Comparison of ENCODE assay signal across 21 cellular contexts in the genomic region with DNA sequence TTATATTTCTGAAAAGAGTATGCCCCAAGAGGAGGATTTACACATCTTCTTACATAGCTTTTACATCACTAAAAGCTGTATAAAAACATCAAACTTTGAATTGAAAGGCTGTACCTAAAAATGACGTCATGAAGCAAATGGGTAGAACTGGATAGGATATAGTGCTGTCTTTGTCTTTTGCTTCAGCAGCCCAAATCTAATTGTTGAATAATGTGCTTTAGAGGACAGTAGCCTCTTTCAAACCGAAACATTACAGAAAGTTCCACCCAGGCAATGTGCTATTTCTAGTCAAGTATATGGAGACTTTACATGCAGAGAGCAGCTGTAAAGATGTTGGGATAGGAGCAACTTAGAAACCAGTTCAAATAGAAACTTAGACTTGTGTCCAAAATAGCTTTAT. TPM values are rescaled to one million over a fixed set of nuclear protein-coding genes. Genes with fewer than 3 reads are reported as not detected.
A peak's percentile ranks its signal among the peaks of the same experiment; 100 is the strongest.
DNase-seq lines count a peak whose midpoint lies in the region; ATAC-seq, FAIRE-seq and TF ChIP-seq lines count a peak whose summit lies in the region.
"Had no signal": no experiment of that assay in that cellular context is flagged by ENCODE, and none has a peak within 500 bp of the region (broad histone marks: within the 10 kb centered on the region; RNA-seq: fewer than 3 reads in every experiment).

No MANE protein-coding gene starts in this region.

- H3F3A ChIP-seq in smooth muscle cell (ENCODE audit: low read depth): no peaks in the 10 kb centered on the region

- no peak overlapping the region for H2AFZ ChIP-seq in HepG2 (ENCODE audit: low read length)
- H2AFZ ChIP-seq in smooth muscle cell (ENCODE audit: low read depth): no peak overlapping the region
- H2AFZ ChIP-seq: PC-9 had no signal

- intact Hi-C loops in HepG2 (cut with micrococcal nuclease; ENCODE audit: unreplicated experiment) (no loop called here), right lobe of liver (cut with DNase I) (no loop called here), A673 (cut with micrococcal nuclease; ENCODE audit: unreplicated experiment) (no loop called here)
- intact Hi-C loops in CD4-positive, alpha-beta memory T cell (cut with micrococcal nuclease): no loop called here

- no peak for FAIRE-seq in HepG2 (lab: Jason Lieb, UNC)
- FAIRE-seq: D721Med, GM19239 had no signal

- peak overlapping the region; percentile 54 for H3K4me3 Mint-ChIP-seq in neural crest cell
- H3K4me3 Mint-ChIP-seq in CD4-positive, alpha-beta memory T cell: no peak overlapping the region

- TF ChIP-seq RAD21 in HepG2 (CRISPR knock-in tag; IDR thresholded peaks at IDR 0.05): no peak

- H4K20me1 ChIP-seq in HepG2 (ENCODE audit: insufficient read depth, low read length) (peaks cover 10% of the 10 kb centered on the region; the same call in 1 of the 2 replicates), smooth muscle cell (ENCODE audit: low read depth) (no peaks in the 10 kb centered on the region)

- BruUV-seq in HepG2 (replicated peaks; lab: Mats Ljungman, UMichigan) (no TSS peak), A673 (replicated peaks; lab: Mats Ljungman, UMichigan) (no TSS peak)

- peaks cover 25% of the 10 kb centered on the region for H3K36me3 Mint-ChIP-seq in neural crest cell (ENCODE audit: low read depth)
- H3K36me3 Mint-ChIP-seq in CD4-positive, alpha-beta memory T cell: no peaks in the 10 kb centered on the region

- TF ChIP-seq CTCF in HepG2 (CRISPR knock-in tag; IDR thresholded peaks at IDR 0.05) (no peak), right lobe of liver (IDR thresholded peaks at IDR 0.05) (no peak), neural crest cell (conservative IDR thresholded peaks at IDR 0.05) (no peak), smooth muscle cell (IDR thresholded peaks at IDR 0.05; ENCODE audit: borderline replicate concordance, insufficient read depth, poor library complexity, severe bottlenecking) (no peak), A673 (conservative IDR thresholded peaks at IDR 0.05; ENCODE audit: low read depth, low read length) (no peak)

- peaks cover 15% of the 10 kb centered on the region for H3K9me3 Mint-ChIP-seq in neural crest cell
- peaks cover 0 to 4% (median 0%) of the 10 kb centered on the region in 8 donors for H3K9me3 Mint-ChIP-seq in CD4-positive, alpha-beta memory T cell

- H3K4me2 ChIP-seq in HepG2 (ENCODE audit: low read depth, low read length): no peak overlapping the region
- no peak overlapping the region for H3K4me2 ChIP-seq in smooth muscle cell
- H3K4me2 ChIP-seq: PC-9 had no signal

- H3K27me3 ChIP-seq in HepG2 (ENCODE audit: control insufficient read depth in 1 of 2, insufficient read depth in 2 of 2, low read length in 2 of 2) (no peaks in the 10 kb centered on the region), right lobe of liver (no peaks in the 10 kb centered on the region), smooth muscle cell (ENCODE audit: low read depth) (no peaks in the 10 kb centered on the region), A673 (replicated peaks; ENCODE audit: insufficient read depth, low read depth, low read length, poor library complexity) (no peaks in the 10 kb centered on the region)
- H3K27me3 ChIP-seq in CD4-positive, alpha-beta memory T cell (ENCODE audit: insufficient read depth, low read length): no peaks in the 10 kb centered on the region

- H3K4me1 ChIP-seq in HepG2 (ENCODE audit: insufficient read depth, low read length) (peaks cover 52% of the 10 kb centered on the region), right lobe of liver (peaks cover 0 to 13% (median under 1%) of the 10 kb centered on the region in 4 donors), smooth muscle cell (ENCODE audit: low read depth) (no peaks in the 10 kb centered on the region), A673 (ENCODE audit: insufficient read depth, low read length, poor library complexity, severe bottlenecking) (no peaks in the 10 kb centered on the region)
- H3K4me1 ChIP-seq in CD4-positive, alpha-beta memory T cell (ENCODE audit: insufficient read depth, low read length): no peaks in the 10 kb centered on the region

- no peak for TF ChIP-seq POLR2A in HepG2 (IDR thresholded peaks at IDR 0.05; ENCODE audit: insufficient read depth in 1 of 2, low read depth in 2 of 2, low read length in 2 of 2)
- no peak for TF ChIP-seq POLR2A in right lobe of liver (IDR thresholded peaks at IDR 0.05)

- TF ChIP-seq EP300 in HepG2 (IDR thresholded peaks at IDR 0.05; ENCODE audit: low read depth in 2 of 2, low read length in 2 of 2): no peak
- no peak for TF ChIP-seq EP300 in HepG2 (CRISPR knock-in tag; IDR thresholded peaks at IDR 0.05; ENCODE audit: borderline replicate concordance)

- H3K27ac ChIP-seq in HepG2 (ENCODE audit: extremely low read length, insufficient read depth, low read length) (no peak overlapping the region), right lobe of liver (no peak overlapping the region), smooth muscle cell (ENCODE audit: low read depth) (no peak overlapping the region), A673 (ENCODE audit: low read depth, low read length, poor library complexity, severe bottlenecking) (no peak overlapping the region)
- H3K27ac ChIP-seq in CD4-positive, alpha-beta memory T cell (ENCODE audit: low read depth, low read length): no peak overlapping the region
- H3K27ac ChIP-seq: 22Rv1, PC-9 had no signal

- H3K4me1 Mint-ChIP-seq in neural crest cell: peaks cover 44% of the 10 kb centered on the region
- H3K4me1 Mint-ChIP-seq in CD4-positive, alpha-beta memory T cell: peaks cover 0 to 4% (median 0%) of the 10 kb centered on the region in 4 donors

- no peaks in the 10 kb centered on the region for H3K27me3 Mint-ChIP-seq in neural crest cell (ENCODE audit: low read depth)
- H3K27me3 Mint-ChIP-seq in CD4-positive, alpha-beta memory T cell: peaks cover 0 to 8% of the 10 kb centered on the region in 2 donors

- POLR2A ChIA-PET in HepG2 (lab: Yijun Ruan, JAX) (no interaction called here), A673 (lab: Charles Lee; ENCODE audit: low non-redundant PET) (no interaction called here)
- POLR2A ChIA-PET in CD4-positive, alpha-beta memory T cell (lab: Charles Lee; ENCODE audit: partially characterized antibody): no interaction called here

- H3K36me3 ChIP-seq in HepG2 (replicated peaks in 1 of 2; ENCODE audit: control insufficient read depth in 1 of 2, insufficient read depth in 2 of 2, low read length in 2 of 2) (peaks cover 13 to 33% of the 10 kb centered on the region in 2 experiments), right lobe of liver (no peaks in the 10 kb centered on the region), smooth muscle cell (ENCODE audit: low read depth) (no peaks in the 10 kb centered on the region), A673 (ENCODE audit: insufficient read depth, low read length, poor library complexity, severe bottlenecking) (no peaks in the 10 kb centered on the region)
- H3K36me3 ChIP-seq in CD4-positive, alpha-beta memory T cell (ENCODE audit: insufficient read depth, low read length): no peaks in the 10 kb centered on the region

- in situ Hi-C loops in HepG2 (cut with HindIII; ENCODE audit: extremely low pct_ligation_motif_present, low pct_unique_long_range_greater_than_20kb): no loop called here

- no peaks in the 10 kb centered on the region for H3K9me3 ChIP-seq in HepG2 (ENCODE audit: low read length)
- H3K9me3 ChIP-seq in right lobe of liver: no peaks in the 10 kb centered on the region
- H3K9me3 ChIP-seq in smooth muscle cell (replicated peaks; ENCODE audit: low read depth): no peaks in the 10 kb centered on the region
- no peaks in the 10 kb centered on the region for H3K9me3 ChIP-seq in CD4-positive, alpha-beta memory T cell (ENCODE audit: control insufficient read depth in 1 of 2, low read length in 2 of 2)
- no peaks in the 10 kb centered on the region for H3K9me3 ChIP-seq in A673 (ENCODE audit: low read depth, low read length, poor library complexity, severe bottlenecking)

- DNase-seq in HepG2 (ENCODE audit: low spot score) (no peak), right lobe of liver (no peak), epidermal melanocyte (ENCODE audit: insufficient read length, low spot score) (peak; percentile 24), neural crest cell (ENCODE audit: low read depth, low spot score) (no peak), smooth muscle cell (lab: John Stamatoyannopoulos, UW; ENCODE audit: unreplicated experiment) (no peak), A673 (ENCODE audit: low spot score) (no peak)
- DNase-seq in CD4-positive, alpha-beta memory T cell: no peak
- DNase-seq: AML-193, DMS53, GF-D8, MM.1S, NCI-H1048, NCI-H1417 treated with DMSO at 0.1 percent for 48 hours, NCI-H187, NCI-H2107, NCI-H446 treated with DMSO at 0.1 percent for 48 hours, PC-9 had no signal

- H3K79me2 ChIP-seq in HepG2 (ENCODE audit: insufficient read depth, low read length): peaks cover 85% of the 10 kb centered on the region
- H3K79me2 ChIP-seq in smooth muscle cell (ENCODE audit: low read depth): no peaks in the 10 kb centered on the region

- H3K27ac Mint-ChIP-seq in neural crest cell (ENCODE audit: unreplicated experiment): peak overlapping the region; percentile 98
- H3K27ac Mint-ChIP-seq in CD4-positive, alpha-beta memory T cell: no peak overlapping the region

- H3K4me3 ChIP-seq in HepG2 (replicated peaks in 1 of 3; ENCODE audit: insufficient read depth in 1 of 3, low read depth in 2 of 3, low read length in 3 of 3) (no peak overlapping the region), right lobe of liver (no peak overlapping the region), smooth muscle cell (no peak overlapping the region), A673 (ENCODE audit: low read depth, low read length, poor library complexity, severe bottlenecking) (no peak overlapping the region)
- no peak overlapping the region for H3K4me3 ChIP-seq in CD4-positive, alpha-beta memory T cell (ENCODE audit: low read length in 2 of 2)
- H3K4me3 ChIP-seq: PC-9 had no signal

- CTCF ChIA-PET in HepG2 (lab: Yijun Ruan, JAX; ENCODE audit: low intra/inter-chr PET ratio, low total read pairs) (no interaction called here), A673 (lab: Charles Lee) (no interaction called here)
- CTCF ChIA-PET in CD4-positive, alpha-beta memory T cell (lab: Charles Lee; ENCODE audit: partially characterized antibody): no interaction called here

- H3K9ac ChIP-seq in HepG2 (ENCODE audit: insufficient read depth, low read depth, low read length) (no peak overlapping the region), smooth muscle cell (ENCODE audit: low read depth) (no peak overlapping the region)

- WGBS in HepG2 (ENCODE audit: low lambda C conversion rate): 96% methylated on average over 2 of the region's 2 CpGs
- 78% methylated on average over 2 of the region's 2 CpGs for WGBS in right lobe of liver (ENCODE audit: insufficient coverage, low coverage, low lambda C conversion rate, missing lambda C conversion rate)
- 80% methylated on average over 2 of the region's 2 CpGs for WGBS in smooth muscle cell (ENCODE audit: low lambda C conversion rate)

- ATAC-seq in HepG2: no peak
- ATAC-seq in right lobe of liver: no peak
- no peak for ATAC-seq in activated CD4-positive, CD25-positive, alpha-beta regulatory T cell treated with anti-CD3 and anti-CD28 coated beads, Interleukin-2, amount 50 U/mL, for 24 hours

RNA-seq across cellular contexts. Expression of a gene that starts 51.9 kb away (rescaled TPM):
- 83.6 and 129 TPM in 2 replicates for total RNA-seq in HepG2 (2016; rRNA removed; fragmentation: Illumina TruSeq; extraction: Trizol)
- total RNA-seq in HepG2 (2016; cell fraction: cytosol; rRNA removed; fragmentation: Illumina TruSeq; extraction: Trizol; ENCODE audit: low read depth): 12.9 and 13.3 TPM in 2 replicates
- 76.7 and 125 TPM in 2 replicates for total RNA-seq in HepG2 (2016; cell fraction: insoluble cytoplasmic fraction; rRNA removed; fragmentation: Illumina TruSeq; extraction: Trizol)
- 29.0 and 33.2 TPM in 2 replicates for total RNA-seq in HepG2 (2016; cell fraction: membrane; rRNA removed; fragmentation: Illumina TruSeq; extraction: Trizol)
- 271 and 292 TPM in 2 replicates for total RNA-seq in HepG2 (2016; cell fraction: nucleus; rRNA removed; fragmentation: Illumina TruSeq; extraction: Trizol)
- polyA plus RNA-seq in HepG2 (2011; rRNA removed): 176 and 249 TPM in 2 replicates
- 115 and 131 TPM in 2 replicates for polyA plus RNA-seq in HepG2 (2011; cell fraction: cytosol; rRNA removed)
- polyA plus RNA-seq in HepG2 (2011; cell fraction: nucleus; rRNA removed): 148 and 157 TPM in 2 replicates
- polyA plus RNA-seq in HepG2 (2012): 116 and 147 TPM in 2 replicates
- 1.8 TPM in 2 replicates for polyA plus RNA-seq in HepG2 (2016; cell fraction: cytosol; fragmentation: Illumina TruSeq; extraction: Trizol; ENCODE audit: low read depth)
- polyA plus RNA-seq in HepG2 (2016; cell fraction: insoluble cytoplasmic fraction; fragmentation: Illumina TruSeq; extraction: Trizol; ENCODE audit: low read depth): 38.7 and 42.8 TPM in 2 replicates
- 5.0 and 5.8 TPM in 2 replicates for polyA plus RNA-seq in HepG2 (2016; cell fraction: membrane; fragmentation: Illumina TruSeq; extraction: Trizol; ENCODE audit: low read depth)
- 110 and 113 TPM in 2 replicates for polyA plus RNA-seq in HepG2 (2016; cell fraction: nucleus; fragmentation: Illumina TruSeq; extraction: Trizol; ENCODE audit: insufficient read depth, low read depth)
- polyA minus RNA-seq in HepG2 (2011; rRNA and poly(A)+ RNA removed; ENCODE audit: low replicate concordance): 75.0 and 703 TPM in 2 replicates
- 216 and 224 TPM in 2 replicates for polyA minus RNA-seq in HepG2 (2011; cell fraction: cytosol; rRNA and poly(A)+ RNA removed)
- 1,103 and 1,189 TPM in 2 replicates for polyA minus RNA-seq in HepG2 (2011; cell fraction: nucleus; rRNA and poly(A)+ RNA removed)
- total RNA-seq in right lobe of liver: 100 to 1,000 TPM in 3 of 6 experiments, 10 to 100 TPM in 3; 49.6 to 114 (median 94.6) TPM
- 78.9 and 83.2 TPM in 2 replicates for total RNA-seq in neural crest cell
- total RNA-seq in smooth muscle cell: 11.3 and 14.2 TPM in 2 replicates
- polyA plus RNA-seq in smooth muscle cell: 0.77 and 3.9 TPM in 2 replicates
- under 1 TPM; 0.22 to 0.47 TPM for total RNA-seq in CD4-positive, alpha-beta memory T cell
- polyA plus RNA-seq in CD4-positive, alpha-beta memory T cell: not detected
- total RNA-seq in A673 (2021): 0.46 and 0.49 TPM in 2 replicates
